Comparison of ENCODE assay signal across 9 cellular contexts in the genomic region with DNA sequence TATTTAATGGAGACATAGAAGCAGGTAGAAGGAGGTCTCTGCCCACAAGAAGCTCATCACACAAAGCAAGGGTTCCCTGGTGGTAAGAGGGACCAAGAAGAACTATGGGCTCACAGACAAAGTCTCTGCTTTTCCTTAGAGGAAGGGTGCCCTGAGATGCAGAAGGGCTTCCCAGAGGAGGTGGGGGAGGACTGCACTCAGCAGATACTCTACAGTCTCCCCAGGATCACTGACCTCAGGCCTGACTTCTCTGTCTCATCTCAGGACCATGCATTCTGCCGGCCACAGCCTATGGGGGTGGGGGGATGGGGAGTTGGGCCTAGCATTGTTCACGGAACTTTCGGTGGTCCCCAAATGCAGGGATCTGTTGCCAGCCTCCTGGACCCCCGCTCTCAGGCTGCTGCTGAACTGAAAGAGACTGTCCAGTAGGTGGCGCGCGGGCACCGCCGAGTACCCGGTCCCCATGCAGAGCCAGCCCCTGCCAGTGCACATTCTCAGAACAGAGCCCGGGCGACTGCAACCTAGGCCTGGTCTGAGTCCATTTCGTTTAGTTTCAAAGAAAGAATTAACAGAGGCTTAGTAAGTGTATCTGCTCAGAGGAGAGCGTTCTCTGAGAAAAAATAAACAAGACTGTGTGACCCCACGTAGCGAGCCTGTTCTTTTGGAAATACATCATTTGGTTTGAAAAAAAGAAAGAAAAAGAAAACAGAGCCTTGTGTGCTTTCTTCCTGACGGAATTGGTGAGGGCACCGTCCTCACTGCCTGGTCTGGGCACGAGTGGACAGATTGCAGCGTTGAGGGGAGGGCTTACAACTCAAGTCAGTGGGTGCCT.
DNase-seq lines count a peak whose midpoint lies in the region; ATAC-seq and TF ChIP-seq lines count a peak whose summit lies in the region.
"Had no signal": no experiment of that assay in that cellular context is flagged by ENCODE, and none has a peak within 500 bp of the region (broad histone marks: within the 10 kb centered on the region; RNA-seq: fewer than 3 reads in every experiment).

No MANE protein-coding gene starts in this region.

- TF ChIP-seq CTCF in Loucy (conservative IDR thresholded peaks at IDR 0.05; ENCODE audit: low read length) = peak; percentile 87
- peak; percentile 79 for TF ChIP-seq CTCF in MCF 10A (IDR thresholded peaks at IDR 0.05; ENCODE audit: unreplicated experiment)

- H3F3A ChIP-seq in Loucy (ENCODE audit: low read depth) = no peaks in the 10 kb centered on the region

- H3K36me3 ChIP-seq in Loucy (ENCODE audit: insufficient read depth, low read length) = no peaks in the 10 kb centered on the region

- no peak overlapping the region for H3K9ac ChIP-seq in Loucy (ENCODE audit: low read depth, low read length, poor library complexity, severe bottlenecking)

- intact Hi-C loops in MCF 10A (cut with micrococcal nuclease) = loop anchor here (1.0 to 10.0 kb wide), 7 partner anchors 181 to 1398 kb away; no protein-coding TSS in a partner anchor

- H3K4me1 Mint-ChIP-seq in MCF 10A (ENCODE audit: insufficient read depth, unreplicated experiment) = peaks cover 23% of the 10 kb centered on the region

- DNase-seq in DMS53 (lab: John Stamatoyannopoulos, UW) (peak; percentile 55), SK-N-DZ (ENCODE audit: low spot score) (peak; percentile 67), MCF 10A (ENCODE audit: unreplicated experiment) (peak; percentile 61), iris pigment epithelial cell (ENCODE audit: low read depth) (peak; percentile 56), NCI-H446 treated with DMSO at 0.1 percent for 48 hours (lab: John Stamatoyannopoulos, UW) (no peak)
- peak; percentile 3 to 26 (median 15) for DNase-seq in stimulated activated CD4-positive, alpha-beta T cell treated with anti-CD3 and anti-CD28 coated beads, Interleukin-12 subunit alpha, Interleukin-12 subunit beta, amount 100 ng/mL, for 48 hours (ENCODE audit: low read depth in 2 of 3, low spot score in 1 of 3)

- H3K27me3 Mint-ChIP-seq in MCF 10A (ENCODE audit: insufficient read depth, unreplicated experiment) = peaks cover 16% of the 10 kb centered on the region

- H4K20me1 ChIP-seq in Loucy (ENCODE audit: insufficient read depth, low read length, poor library complexity, severe bottlenecking) = no peaks in the 10 kb centered on the region

- no TSS peak for BruUV-seq in MCF 10A (replicated peaks; lab: Mats Ljungman, UMichigan)

- H3K9me2 ChIP-seq in Loucy (replicated peaks; ENCODE audit: low read depth, low read length) = no peaks in the 10 kb centered on the region

- no peaks in the 10 kb centered on the region for H3K9me3 ChIP-seq in Loucy (ENCODE audit: insufficient read depth, low read depth, low read length)

- peak overlapping the region; percentile 75 for H3K27ac Mint-ChIP-seq in MCF 10A (ENCODE audit: low read depth, unreplicated experiment)
- H3K27ac Mint-ChIP-seq: stimulated activated naive CD8-positive, alpha-beta T cell treated with anti-CD3 and anti-CD28 coated beads, Interleukin-15, Interleukin-2, amounts not matched to agents 100 ng/mL and 50 ng/mL, for 24 hours had no signal

- H3K4me1 ChIP-seq in Loucy (ENCODE audit: insufficient read depth, low read length, poor library complexity, severe bottlenecking) = no peaks in the 10 kb centered on the region

- H2AFZ ChIP-seq in Loucy (ENCODE audit: low read length) = peak overlapping the region; percentile 64; the same call in 1 of the 2 replicates

- H3K4me3 ChIP-seq in Loucy (ENCODE audit: low read length, poor library complexity, severe bottlenecking) = no peak overlapping the region

- H3K36me3 Mint-ChIP-seq in MCF 10A (ENCODE audit: insufficient read depth, unreplicated experiment) = peaks cover 5% of the 10 kb centered on the region

- POLR2A ChIA-PET in MCF 10A (lab: Yijun Ruan, JAX) = interaction anchor here (0.8 kb wide), 1 partner anchor 902 kb away, joined by 3 read pairs; no protein-coding TSS in a partner anchor

- H3K4me2 ChIP-seq in Loucy (ENCODE audit: low read depth, low read length, poor library complexity, severe bottlenecking) = no peak overlapping the region

- H3K79me2 ChIP-seq in Loucy (ENCODE audit: insufficient read depth, low read length) = no peaks in the 10 kb centered on the region

- no peaks in the 10 kb centered on the region for H3K9me3 Mint-ChIP-seq in MCF 10A (ENCODE audit: unreplicated experiment)
- H3K9me3 Mint-ChIP-seq: stimulated activated naive CD8-positive, alpha-beta T cell treated with anti-CD3 and anti-CD28 coated beads, Interleukin-15, Interleukin-2, amounts not matched to agents 100 ng/mL and 50 ng/mL, for 24 hours had no signal

- ATAC-seq in GM21515 (IDR thresholded peaks at IDR 0.05; ENCODE audit: unreplicated experiment) = peak; percentile 80

- no peaks in the 10 kb centered on the region for H3K27me3 ChIP-seq in Loucy (ENCODE audit: insufficient read depth, low read length, poor library complexity, severe bottlenecking)

- CTCF ChIA-PET in MCF 10A (lab: Yijun Ruan, JAX) = interaction anchor here (0.6 to 3.1 kb wide), 41 partner anchors 9 to 1545 kb away, joined by 3 to 28 read pairs (median 4); partner anchors contain the start of gene WNT5A

- no peak overlapping the region for H3K4me3 Mint-ChIP-seq in MCF 10A (ENCODE audit: unreplicated experiment)
- H3K4me3 Mint-ChIP-seq: stimulated activated naive CD8-positive, alpha-beta T cell treated with anti-CD3 and anti-CD28 coated beads, Interleukin-15, Interleukin-2, amounts not matched to agents 100 ng/mL and 50 ng/mL, for 24 hours had no signal
